ENCODE assay signal across 10 cellular contexts in genomic region chr3:133591271-133591742, GRCh38. TPM values are rescaled to one million over a fixed set of nuclear protein-coding genes. Genes with fewer than 3 reads are reported as not detected.
DNase-seq lines count a peak whose midpoint lies in the region; ATAC-seq and TF ChIP-seq lines count a peak whose summit lies in the region.
"Had no signal": no experiment of that assay in that cellular context is flagged by ENCODE, and none has a peak within 500 bp of the region (broad histone marks: within the 10 kb centered on the region; RNA-seq: fewer than 3 reads in every experiment).

No MANE protein-coding gene starts in this region.

- no peak for TF ChIP-seq EP300 in tibial nerve (IDR thresholded peaks at IDR 0.05)

- H3K9me3 ChIP-seq in T-helper 17 cell (ENCODE audit: control insufficient read depth, low read length, poor library complexity, severe bottlenecking) (no peaks in the 10 kb centered on the region), tibial nerve (no peaks in the 10 kb centered on the region)
- H3K9me3 ChIP-seq: sigmoid colon had no signal

- CTCF ChIA-PET in Calu3 (lab: Charles Lee): interaction anchor here (0.7 kb wide), 3 partner anchors 379 to 1299 kb away, joined by 3 to 6 read pairs (median 4); no protein-coding TSS in a partner anchor

- H3K36me3 Mint-ChIP-seq in Calu3 (ENCODE audit: insufficient read depth, unreplicated experiment) (peaks cover 58% of the 10 kb centered on the region), chondrocyte (ENCODE audit: low read depth) (peaks cover 26% of the 10 kb centered on the region), natural killer cell (peaks cover 27% of the 10 kb centered on the region), T-helper 17 cell (ENCODE audit: low read depth) (peaks cover 2% of the 10 kb centered on the region), CD14-positive monocyte (peaks cover 33 to 42% of the 10 kb centered on the region in 2 donors)

- H3K27ac Mint-ChIP-seq in Calu3 (ENCODE audit: unreplicated experiment): peak overlapping the region; percentile 40
- H3K27ac Mint-ChIP-seq in chondrocyte (ENCODE audit: unreplicated experiment): peak overlapping the region; percentile 73
- H3K27ac Mint-ChIP-seq in natural killer cell: peak overlapping the region; percentile 12 to 16
- no peak overlapping the region for H3K27ac Mint-ChIP-seq in T-helper 17 cell
- peak overlapping the region in 1 of 7 donors; percentile 32 for H3K27ac Mint-ChIP-seq in CD14-positive monocyte
- H3K27ac Mint-ChIP-seq: activated T-helper 17 cell treated with anti-CD3 and anti-CD28 coated beads, Interleukin-2, amount 50 U/mL, for 72 hours had no signal

- H3K4me3 Mint-ChIP-seq in Calu3 (ENCODE audit: low read depth, unreplicated experiment) (no peak overlapping the region), chondrocyte (ENCODE audit: unreplicated experiment) (no peak overlapping the region), natural killer cell (no peak overlapping the region), T-helper 17 cell (no peak overlapping the region), CD14-positive monocyte (no peak overlapping the region)
- H3K4me3 Mint-ChIP-seq: activated T-helper 17 cell treated with anti-CD3 and anti-CD28 coated beads, Interleukin-2, amount 50 U/mL, for 72 hours had no signal

- no TSS peak for BruUV-seq in Calu3 (replicated peaks; lab: Mats Ljungman, UMichigan)

- intact Hi-C loops in Calu3 (cut with micrococcal nuclease; ENCODE audit: unreplicated experiment) (no loop called here), natural killer cell (cut with micrococcal nuclease) (no loop called here), CD14-positive monocyte (cut with micrococcal nuclease) (no loop called here)

- H3K27ac ChIP-seq in tibial nerve: no peak overlapping the region

- H3K36me3 ChIP-seq in tibial nerve: peaks cover 0 to 49% (median 16%) of the 10 kb centered on the region in 3 donors

- H3K4me3 ChIP-seq in tibial nerve: no peak overlapping the region
- H3K4me3 ChIP-seq: sigmoid colon had no signal

- H3K27me3 ChIP-seq in tibial nerve: no peaks in the 10 kb centered on the region
- H3K27me3 ChIP-seq: sigmoid colon had no signal

- TF ChIP-seq POLR2A in tibial nerve (IDR thresholded peaks at IDR 0.05): no peak

- H3K9me3 Mint-ChIP-seq in Calu3 (ENCODE audit: low read depth, unreplicated experiment): no peaks in the 10 kb centered on the region
- H3K9me3 Mint-ChIP-seq in chondrocyte (ENCODE audit: low read depth): no peaks in the 10 kb centered on the region
- H3K9me3 Mint-ChIP-seq in natural killer cell: no peaks in the 10 kb centered on the region
- H3K9me3 Mint-ChIP-seq in CD14-positive monocyte: no peaks in the 10 kb centered on the region
- H3K9me3 Mint-ChIP-seq: activated T-helper 17 cell treated with anti-CD3 and anti-CD28 coated beads, Interleukin-2, amount 50 U/mL, for 72 hours had no signal

- H3K27me3 Mint-ChIP-seq in Calu3 (ENCODE audit: unreplicated experiment) (no peaks in the 10 kb centered on the region), chondrocyte (ENCODE audit: low read depth) (no peaks in the 10 kb centered on the region), natural killer cell (ENCODE audit: low read depth in 2 of 2) (no peaks in the 10 kb centered on the region), T-helper 17 cell (no peaks in the 10 kb centered on the region), CD14-positive monocyte (ENCODE audit: low read depth in 3 of 3) (peaks cover 0 to 1% (median 0%) of the 10 kb centered on the region in 3 donors)
- H3K27me3 Mint-ChIP-seq: activated T-helper 17 cell treated with anti-CD3 and anti-CD28 coated beads, Interleukin-2, amount 50 U/mL, for 72 hours had no signal

- DNase-seq in Calu3: no peak
- peak; percentile 62 for DNase-seq in LHCN-M2 (ENCODE audit: low read depth)
- no peak for DNase-seq in chondrocyte (ENCODE audit: low spot score)
- no peak for DNase-seq in natural killer cell
- no peak for DNase-seq in T-helper 17 cell
- no peak for DNase-seq in tibial nerve (ENCODE audit: low spot score in 2 of 2)
- DNase-seq in CD14-positive monocyte (ENCODE audit: low spot score): no peak
- DNase-seq: sigmoid colon had no signal

- no peak for TF ChIP-seq CTCF in Calu3 (IDR thresholded peaks at IDR 0.05; ENCODE audit: unreplicated experiment)
- no peak for TF ChIP-seq CTCF in chondrocyte (IDR thresholded peaks at IDR 0.05)
- no peak for TF ChIP-seq CTCF in natural killer cell (IDR thresholded peaks at IDR 0.05)
- TF ChIP-seq CTCF in tibial nerve (IDR thresholded peaks at IDR 0.05): no peak
- TF ChIP-seq CTCF in CD14-positive monocyte (IDR thresholded peaks at IDR 0.05): no peak

- ATAC-seq in natural killer cell (no peak), HG02678 (IDR thresholded peaks at IDR 0.05; ENCODE audit: unreplicated experiment) (no peak), T-helper 17 cell (no peak)
- ATAC-seq: activated T-helper 17 cell treated with anti-CD3 and anti-CD28 coated beads, Interleukin-2, amount 50 U/mL, for 72 hours had no signal

- peaks cover 0 to 12% (median 0%) of the 10 kb centered on the region in 4 donors for H3K4me1 ChIP-seq in tibial nerve
- H3K4me1 ChIP-seq: sigmoid colon had no signal

- WGBS in tibial nerve, 2 donors: 97% methylated on average over 3 of the region's 3 CpGs

- H3K4me1 Mint-ChIP-seq in Calu3 (ENCODE audit: low read depth, unreplicated experiment) (peaks cover 57% of the 10 kb centered on the region), chondrocyte (ENCODE audit: low read depth) (peaks cover 46% of the 10 kb centered on the region), natural killer cell (peaks cover 23 to 29% of the 10 kb centered on the region in 2 donors), T-helper 17 cell (peaks cover 18% of the 10 kb centered on the region), CD14-positive monocyte (no peaks in the 10 kb centered on the region)

RNA-seq across cellular contexts. Expression of gene CDV3, which starts 17.8 kb away (rescaled TPM):
- 276 and 306 TPM in 2 replicates for total RNA-seq in Calu3 (2022)
- 166 and 176 TPM in 2 replicates for total RNA-seq in LHCN-M2 (2014; rRNA removed)
- polyA plus RNA-seq in LHCN-M2 (2012): 166 TPM
- 133 to 192 TPM (median 184 TPM) in 3 replicates for total RNA-seq in chondrocyte
- total RNA-seq in natural killer cell: 100 to 1,000 TPM; 214 to 229 (median 228) TPM
- total RNA-seq in T-helper 17 cell: 100 to 1,000 TPM; 196 to 239 TPM
- total RNA-seq in tibial nerve: 100 to 1,000 TPM in 2 of 4 donors, 10 to 100 TPM in 2; 86.0 to 115 (median 105) TPM
- polyA plus RNA-seq in CD14-positive monocyte: 10 to 100 TPM; 30.0 to 30.3 TPM
